1 cellular context compared by ENCODE assay signal in genomic region chr2:231604101-231604684, GRCh38.
TF ChIP-seq lines count a peak whose summit lies in the region.

No MANE protein-coding gene starts in this region.

TF ChIP-seq in HepG2, 621 proteins besides CTCF, POLR2A, EP300 and RAD21 (continued from another document and continues in another):
- TF ChIP-seq CENPT (CRISPR knock-in tag; IDR thresholded peaks at IDR 0.05; ENCODE audit: low read depth) (0 out of 2 replicates have a peak, but pooled peaks have one; percentile 72), AHDC1 (CRISPR knock-in tag; IDR thresholded peaks at IDR 0.05; ENCODE audit: borderline replicate concordance) (no peak), BRCA1 (CRISPR knock-in tag; IDR thresholded peaks at IDR 0.05) (no peak), ZNF605 (CRISPR knock-in tag; IDR thresholded peaks at IDR 0.05) (peak; percentile 32; the same call in 1 of the 2 replicates), BCL6 (CRISPR knock-in tag; IDR thresholded peaks at IDR 0.05) (peak; percentile 4; the same call in 1 of the 2 replicates), STAT5B (CRISPR knock-in tag; IDR thresholded peaks at IDR 0.05) (no peak), ZBTB40 (IDR thresholded peaks at IDR 0.05) (no peak), ZBTB40 (CRISPR knock-in tag; IDR thresholded peaks at IDR 0.05) (peak; percentile 43; the same call in 1 of the 2 replicates), U2AF2 (IDR thresholded peaks at IDR 0.05; ENCODE audit: low read depth, low read length) (peak; percentile 4; the same call in 1 of the 2 replicates), ZNF530 (CRISPR knock-in tag; IDR thresholded peaks at IDR 0.05; ENCODE audit: low read depth) (no peak), ZNF496 (CRISPR knock-in tag; IDR thresholded peaks at IDR 0.05; ENCODE audit: insufficient replicate concordance) (no peak), SALL1 (CRISPR knock-in tag; IDR thresholded peaks at IDR 0.05) (peak; percentile 34; the same call in 1 of the 2 replicates), ZNF253 (CRISPR knock-in tag; IDR thresholded peaks at IDR 0.05; ENCODE audit: borderline replicate concordance) (0 out of 2 replicates have a peak, but pooled peaks have one; percentile 52), KDM5B (CRISPR knock-in tag; IDR thresholded peaks at IDR 0.05; ENCODE audit: borderline replicate concordance) (no peak; the same call in 1 of the 2 replicates), HNRNPL (IDR thresholded peaks at IDR 0.05; ENCODE audit: low read depth, low read length) (peak; percentile 73; the same call in 1 of the 2 replicates), USF2 (IDR thresholded peaks at IDR 0.05; ENCODE audit: low read depth, low read length) (no peak), USF2 (CRISPR knock-in tag; IDR thresholded peaks at IDR 0.05; ENCODE audit: borderline replicate concordance) (no peak), POLR2G (IDR thresholded peaks at IDR 0.05; ENCODE audit: low read depth, low read length) (peak; percentile 55), ZBTB25 (CRISPR knock-in tag; IDR thresholded peaks at IDR 0.05) (no peak)
- TF ChIP-seq, protein P1, sequence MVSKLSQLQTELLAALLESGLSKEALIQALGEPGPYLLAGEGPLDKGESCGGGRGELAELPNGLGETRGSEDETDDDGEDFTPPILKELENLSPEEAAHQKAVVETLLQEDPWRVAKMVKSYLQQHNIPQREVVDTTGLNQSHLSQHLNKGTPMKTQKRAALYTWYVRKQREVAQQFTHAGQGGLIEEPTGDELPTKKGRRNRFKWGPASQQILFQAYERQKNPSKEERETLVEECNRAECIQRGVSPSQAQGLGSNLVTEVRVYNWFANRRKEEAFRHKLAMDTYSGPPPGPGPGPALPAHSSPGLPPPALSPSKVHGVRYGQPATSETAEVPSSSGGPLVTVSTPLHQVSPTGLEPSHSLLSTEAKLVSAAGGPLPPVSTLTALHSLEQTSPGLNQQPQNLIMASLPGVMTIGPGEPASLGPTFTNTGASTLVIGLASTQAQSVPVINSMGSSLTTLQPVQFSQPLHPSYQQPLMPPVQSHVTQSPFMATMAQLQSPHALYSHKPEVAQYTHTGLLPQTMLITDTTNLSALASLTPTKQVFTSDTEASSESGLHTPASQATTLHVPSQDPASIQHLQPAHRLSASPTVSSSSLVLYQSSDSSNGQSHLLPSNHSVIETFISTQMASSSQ (IDR thresholded peaks at IDR 0.05; ENCODE audit: low read depth) = no peak
- TF ChIP-seq, protein P1 (CRISPR knock-in tag; IDR thresholded peaks at IDR 0.05; ENCODE audit: borderline replicate concordance) = peak; percentile 27; the same call in 1 of the 2 replicates
- TF ChIP-seq, protein P2, sequence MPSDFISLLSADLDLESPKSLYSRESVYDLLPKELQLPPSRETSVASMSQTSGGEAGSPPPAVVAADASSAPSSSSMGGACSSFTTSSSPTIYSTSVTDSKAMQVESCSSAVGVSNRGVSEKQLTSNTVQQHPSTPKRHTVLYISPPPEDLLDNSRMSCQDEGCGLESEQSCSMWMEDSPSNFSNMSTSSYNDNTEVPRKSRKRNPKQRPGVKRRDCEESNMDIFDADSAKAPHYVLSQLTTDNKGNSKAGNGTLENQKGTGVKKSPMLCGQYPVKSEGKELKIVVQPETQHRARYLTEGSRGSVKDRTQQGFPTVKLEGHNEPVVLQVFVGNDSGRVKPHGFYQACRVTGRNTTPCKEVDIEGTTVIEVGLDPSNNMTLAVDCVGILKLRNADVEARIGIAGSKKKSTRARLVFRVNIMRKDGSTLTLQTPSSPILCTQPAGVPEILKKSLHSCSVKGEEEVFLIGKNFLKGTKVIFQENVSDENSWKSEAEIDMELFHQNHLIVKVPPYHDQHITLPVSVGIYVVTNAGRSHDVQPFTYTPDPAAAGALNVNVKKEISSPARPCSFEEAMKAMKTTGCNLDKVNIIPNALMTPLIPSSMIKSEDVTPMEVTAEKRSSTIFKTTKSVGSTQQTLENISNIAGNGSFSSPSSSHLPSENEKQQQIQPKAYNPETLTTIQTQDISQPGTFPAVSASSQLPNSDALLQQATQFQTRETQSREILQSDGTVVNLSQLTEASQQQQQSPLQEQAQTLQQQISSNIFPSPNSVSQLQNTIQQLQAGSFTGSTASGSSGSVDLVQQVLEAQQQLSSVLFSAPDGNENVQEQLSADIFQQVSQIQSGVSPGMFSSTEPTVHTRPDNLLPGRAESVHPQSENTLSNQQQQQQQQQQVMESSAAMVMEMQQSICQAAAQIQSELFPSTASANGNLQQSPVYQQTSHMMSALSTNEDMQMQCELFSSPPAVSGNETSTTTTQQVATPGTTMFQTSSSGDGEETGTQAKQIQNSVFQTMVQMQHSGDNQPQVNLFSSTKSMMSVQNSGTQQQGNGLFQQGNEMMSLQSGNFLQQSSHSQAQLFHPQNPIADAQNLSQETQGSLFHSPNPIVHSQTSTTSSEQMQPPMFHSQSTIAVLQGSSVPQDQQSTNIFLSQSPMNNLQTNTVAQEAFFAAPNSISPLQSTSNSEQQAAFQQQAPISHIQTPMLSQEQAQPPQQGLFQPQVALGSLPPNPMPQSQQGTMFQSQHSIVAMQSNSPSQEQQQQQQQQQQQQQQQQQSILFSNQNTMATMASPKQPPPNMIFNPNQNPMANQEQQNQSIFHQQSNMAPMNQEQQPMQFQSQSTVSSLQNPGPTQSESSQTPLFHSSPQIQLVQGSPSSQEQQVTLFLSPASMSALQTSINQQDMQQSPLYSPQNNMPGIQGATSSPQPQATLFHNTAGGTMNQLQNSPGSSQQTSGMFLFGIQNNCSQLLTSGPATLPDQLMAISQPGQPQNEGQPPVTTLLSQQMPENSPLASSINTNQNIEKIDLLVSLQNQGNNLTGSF (CRISPR knock-in tag; IDR thresholded peaks at IDR 0.05) = 0 out of 2 replicates have a peak, but pooled peaks have one; percentile 72
